In genomic region chr13:82739881-82740280, GRCh38 we compare ENCODE assay signal across 24 cellular contexts.
DNase-seq lines count a peak whose midpoint lies in the region; ATAC-seq and TF ChIP-seq lines count a peak whose summit lies in the region.
"Had no signal": no experiment of that assay in that cellular context is flagged by ENCODE, and none has a peak within 500 bp of the region (broad histone marks: within the 10 kb centered on the region; RNA-seq: fewer than 3 reads in every experiment).

No MANE protein-coding gene starts in this region.

- no peaks in the 10 kb centered on the region for H3K9me3 ChIP-seq in BE2C
- H3K9me3 ChIP-seq: Caco-2, uterus had no signal

- H3K9me3 Mint-ChIP-seq in WTC11, result peaks cover 27% of the 10 kb centered on the region
- H3K9me3 Mint-ChIP-seq in activated CD4-positive, alpha-beta T cell treated with anti-CD3 and anti-CD28 coated beads for 36 hours (ENCODE audit: low read depth), result peaks cover 13% of the 10 kb centered on the region
- H3K9me3 Mint-ChIP-seq: effector memory CD8-positive, alpha-beta T cell had no signal

- intact Hi-C loops in activated CD4-positive, alpha-beta T cell treated with anti-CD3 and anti-CD28 coated beads for 36 hours (cut with DNase I, micrococcal nuclease), result no loop called here

- DNase-seq in BE2C (no peak), HFF-Myc (ENCODE audit: extremely low read depth, low read depth) (no peak), WTC11 (ENCODE audit: low spot score) (no peak), foreskin fibroblast (peak in 1 of 2 donors; percentile 30), DMS114 treated with DMSO at 0.1 percent for 48 hours (lab: John Stamatoyannopoulos, UW; ENCODE audit: unreplicated experiment) (no peak)
- DNase-seq in stimulated activated CD8-positive, alpha-beta memory T cell treated with anti-CD3 and anti-CD28 coated beads, Interleukin-4, amount 100 ng/mL, for 48 hours, result no peak
- DNase-seq in activated CD4-positive, alpha-beta T cell treated with anti-CD3 and anti-CD28 coated beads for 36 hours, result no peak
- DNase-seq: activated CD8-positive, alpha-beta memory T cell treated with anti-CD3 and anti-CD28 coated beads, Interleukin-2, amount 10 ng/mL, durations not matched to agents 7 days and 5 days; activated naive CD8-positive, alpha-beta T cell treated with anti-CD3 and anti-CD28 coated beads, Interleukin-2, amount 50 U/mL, for 24 hours; AML-193; Caco-2; effector memory CD8-positive, alpha-beta T cell; hippocampal formation; NCI-H1048; NCI-H2029 treated with DMSO at 0.1 percent for 48 hours; stimulated activated CD4-positive, alpha-beta T cell treated with anti-CD3 and anti-CD28 coated beads, Interleukin-2, amount 100 ng/mL, for 48 hours; uterus had no signal

- ATAC-seq in WTC11 (peak; percentile 72), HG02973 (IDR thresholded peaks at IDR 0.05; ENCODE audit: unreplicated experiment) (no peak)
- no peak for ATAC-seq in activated CD4-positive, alpha-beta T cell treated with anti-CD3 and anti-CD28 coated beads for 36 hours
- ATAC-seq: activated CD8-positive, alpha-beta memory T cell treated with anti-CD3 and anti-CD28 coated beads, Interleukin-2, amount 10 ng/mL, durations not matched to agents 7 days and 5 days; activated naive CD8-positive, alpha-beta T cell treated with anti-CD3 and anti-CD28 coated beads, Interleukin-2, amount 50 U/mL, for 24 hours; effector memory CD8-positive, alpha-beta T cell; foreskin keratinocyte; Right ventricle myocardium inferior had no signal

- H3K4me3 ChIP-seq in BE2C (ENCODE audit: low read depth, low read length) (no peak overlapping the region), HFF-Myc (replicated peaks; ENCODE audit: low read depth, low read length) (no peak overlapping the region), foreskin fibroblast (ENCODE audit: low read depth in 1 of 2, low read length in 2 of 2) (no peak overlapping the region)
- H3K4me3 ChIP-seq: uterus had no signal

- POLR2A ChIA-PET in WTC11 (lab: Charles Lee), result no interaction called here
- POLR2A ChIA-PET in activated CD4-positive, alpha-beta T cell treated with anti-CD3 and anti-CD28 coated beads for 36 hours (lab: Charles Lee), result no interaction called here

- peak; percentile 41 for TF ChIP-seq CTCF in BE2C (IDR thresholded peaks at IDR 0.05; ENCODE audit: low read depth, low read length)
- TF ChIP-seq CTCF in HFF-Myc (IDR thresholded peaks at IDR 0.05; ENCODE audit: low read depth, low read length, missing control alignments), result peak; percentile 33
- no peak for TF ChIP-seq CTCF in WTC11 (IDR thresholded peaks at IDR 0.05)
- TF ChIP-seq CTCF in foreskin fibroblast (IDR thresholded peaks at IDR 0.05; ENCODE audit: low read depth, low read length), result peak; percentile 28

- H3K4me1 ChIP-seq in BE2C, result no peaks in the 10 kb centered on the region
- H3K4me1 ChIP-seq: Caco-2, foreskin keratinocyte, uterus had no signal

- no peaks in the 10 kb centered on the region for H3K27me3 Mint-ChIP-seq in WTC11 (ENCODE audit: low read depth)
- H3K27me3 Mint-ChIP-seq in activated CD4-positive, alpha-beta T cell treated with anti-CD3 and anti-CD28 coated beads for 36 hours, result no peaks in the 10 kb centered on the region
- H3K27me3 Mint-ChIP-seq: activated CD8-positive, alpha-beta memory T cell treated with anti-CD3 and anti-CD28 coated beads, Interleukin-2, amount 10 ng/mL, durations not matched to agents 7 days and 5 days; activated naive CD8-positive, alpha-beta T cell treated with anti-CD3 and anti-CD28 coated beads, Interleukin-2, amount 50 U/mL, for 24 hours; effector memory CD8-positive, alpha-beta T cell; IgD-negative memory B cell; natural killer cell treated with Interleukin-12 subunit alpha and Interleukin-12 subunit beta and Interleukin-15 and Interleukin-18, amount 100 ng/mL, for 72 hours had no signal

- peaks cover 6% of the 10 kb centered on the region; the same call in 1 of the 2 replicates for H3K36me3 Mint-ChIP-seq in WTC11
- no peaks in the 10 kb centered on the region for H3K36me3 Mint-ChIP-seq in activated CD4-positive, alpha-beta T cell treated with anti-CD3 and anti-CD28 coated beads for 36 hours (ENCODE audit: low read depth)
- H3K36me3 Mint-ChIP-seq: activated CD8-positive, alpha-beta memory T cell treated with anti-CD3 and anti-CD28 coated beads, Interleukin-2, amount 10 ng/mL, durations not matched to agents 7 days and 5 days; IgD-negative memory B cell had no signal

- no peak overlapping the region for H3K27ac Mint-ChIP-seq in WTC11
- H3K27ac Mint-ChIP-seq in activated CD4-positive, alpha-beta T cell treated with anti-CD3 and anti-CD28 coated beads for 36 hours, result no peak overlapping the region
- H3K27ac Mint-ChIP-seq: activated CD8-positive, alpha-beta memory T cell treated with anti-CD3 and anti-CD28 coated beads, Interleukin-2, amount 10 ng/mL, durations not matched to agents 7 days and 5 days; activated naive CD8-positive, alpha-beta T cell treated with anti-CD3 and anti-CD28 coated beads, Interleukin-2, amount 50 U/mL, for 24 hours; activated T-helper 2 cell treated with anti-CD3 and anti-CD28 coated beads, Interferon-gamma antibody, Interleukin-2, Interleukin-4, amounts not matched to agents 10 μg/mL and 5 μg/mL and 100 μg/mL, durations not matched to agents 14 hours and 24 hours and 36 hours; effector memory CD8-positive, alpha-beta T cell; natural killer cell treated with Interleukin-12 subunit alpha and Interleukin-12 subunit beta and Interleukin-15 and Interleukin-18, amount 100 ng/mL, for 72 hours; T-helper 1 cell treated with Interleukin-12 subunit alpha and Interleukin-12 subunit beta and Interleukin-4 antibody, amounts not matched to agents 30 μg/mL and 1 μg/mL, for 36 hours had no signal

- no peaks in the 10 kb centered on the region for H3K27me3 ChIP-seq in BE2C
- H3K27me3 ChIP-seq: foreskin keratinocyte, uterus had no signal

- H3K4me1 Mint-ChIP-seq in WTC11, result no peaks in the 10 kb centered on the region
- H3K4me1 Mint-ChIP-seq in activated CD4-positive, alpha-beta T cell treated with anti-CD3 and anti-CD28 coated beads for 36 hours, result no peaks in the 10 kb centered on the region
- H3K4me1 Mint-ChIP-seq: activated CD8-positive, alpha-beta memory T cell treated with anti-CD3 and anti-CD28 coated beads, Interleukin-2, amount 10 ng/mL, durations not matched to agents 7 days and 5 days; activated naive CD8-positive, alpha-beta T cell treated with anti-CD3 and anti-CD28 coated beads, Interleukin-2, amount 50 U/mL, for 24 hours; IgD-negative memory B cell had no signal

- no peaks in the 10 kb centered on the region for H3K36me3 ChIP-seq in BE2C
- H3K36me3 ChIP-seq: uterus had no signal

- CTCF ChIA-PET in WTC11 (lab: Charles Lee), result interaction anchor here (1.1 kb wide), 1 partner anchor 18 kb away, joined by 4 read pairs; no protein-coding TSS in a partner anchor
- CTCF ChIA-PET in activated CD4-positive, alpha-beta T cell treated with anti-CD3 and anti-CD28 coated beads for 36 hours (lab: Charles Lee), result no interaction called here

- H3K4me3 Mint-ChIP-seq in WTC11, result no peak overlapping the region
- no peak overlapping the region for H3K4me3 Mint-ChIP-seq in activated CD4-positive, alpha-beta T cell treated with anti-CD3 and anti-CD28 coated beads for 36 hours
- H3K4me3 Mint-ChIP-seq: activated CD8-positive, alpha-beta memory T cell treated with anti-CD3 and anti-CD28 coated beads, Interleukin-2, amount 10 ng/mL, durations not matched to agents 7 days and 5 days; activated naive CD8-positive, alpha-beta T cell treated with anti-CD3 and anti-CD28 coated beads, Interleukin-2, amount 50 U/mL, for 24 hours; effector memory CD8-positive, alpha-beta T cell; IgD-negative memory B cell; natural killer cell treated with Interleukin-12 subunit alpha and Interleukin-12 subunit beta and Interleukin-15 and Interleukin-18, amount 100 ng/mL, for 72 hours; T-helper 1 cell treated with Interleukin-12 subunit alpha and Interleukin-12 subunit beta and Interleukin-4 antibody, amounts not matched to agents 30 μg/mL and 1 μg/mL, for 36 hours had no signal

TF ChIP-seq in WTC11, 78 proteins besides CTCF, POLR2A, EP300 and RAD21 (continues in another document):
- TF ChIP-seq SP1 (CRISPR knock-in tag; conservative IDR thresholded peaks at IDR 0.05) (no peak), MAX (CRISPR knock-in tag; IDR thresholded peaks at IDR 0.05) (no peak), E2F1 (CRISPR knock-in tag; IDR thresholded peaks at IDR 0.05) (no peak), USF1 (CRISPR knock-in tag; IDR thresholded peaks at IDR 0.05) (no peak), CDX4 (CRISPR knock-in tag; IDR thresholded peaks at IDR 0.05; ENCODE audit: borderline replicate concordance) (no peak)
- TF ChIP-seq, protein P1, sequence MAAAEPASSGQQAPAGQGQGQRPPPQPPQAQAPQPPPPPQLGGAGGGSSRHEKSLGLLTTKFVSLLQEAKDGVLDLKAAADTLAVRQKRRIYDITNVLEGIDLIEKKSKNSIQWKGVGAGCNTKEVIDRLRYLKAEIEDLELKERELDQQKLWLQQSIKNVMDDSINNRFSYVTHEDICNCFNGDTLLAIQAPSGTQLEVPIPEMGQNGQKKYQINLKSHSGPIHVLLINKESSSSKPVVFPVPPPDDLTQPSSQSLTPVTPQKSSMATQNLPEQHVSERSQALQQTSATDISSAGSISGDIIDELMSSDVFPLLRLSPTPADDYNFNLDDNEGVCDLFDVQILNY (CRISPR knock-in tag; IDR thresholded peaks at IDR 0.05), result no peak
